ENCODE assay signal across 8 cellular contexts in the genomic region with DNA sequence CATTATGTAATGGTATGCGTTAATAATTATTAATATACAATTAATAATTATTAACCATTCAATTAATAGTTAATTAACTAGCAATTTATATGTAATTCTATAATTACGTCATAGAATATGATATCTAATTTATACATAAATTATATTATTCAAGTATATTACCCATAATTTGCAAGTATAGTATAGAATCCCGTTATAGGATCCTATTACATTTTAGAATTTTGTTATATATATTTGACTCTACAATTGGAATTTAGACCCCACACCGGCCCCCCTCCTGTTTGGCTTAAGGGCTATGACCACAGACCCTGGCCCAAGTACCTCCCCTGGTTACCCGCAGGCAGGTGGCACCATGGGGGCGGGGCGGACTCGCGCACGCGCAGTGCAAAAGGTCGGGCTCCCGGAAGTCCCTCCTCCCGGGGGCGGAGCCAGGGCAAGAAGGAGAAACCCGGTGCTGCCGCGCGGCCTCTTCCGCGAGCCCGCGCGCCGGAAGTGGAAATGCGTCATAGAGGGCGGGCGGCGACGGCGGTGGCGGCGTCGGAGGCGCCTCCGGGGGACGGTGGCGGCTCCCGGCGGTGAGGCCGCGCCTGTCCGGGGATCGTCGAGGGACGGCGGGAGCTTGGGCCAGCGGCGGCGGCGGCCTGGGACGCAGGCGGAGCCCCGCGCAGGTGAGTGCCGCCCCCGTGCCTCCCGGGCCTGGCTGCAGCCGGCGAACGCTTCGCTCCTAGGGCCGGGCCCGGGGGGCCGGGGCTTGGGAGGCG. TPM values are rescaled to one million over a fixed set of nuclear protein-coding genes. Genes with fewer than 3 reads are reported as not detected.
DNase-seq lines count a peak whose midpoint lies in the region; ATAC-seq and TF ChIP-seq lines count a peak whose summit lies in the region.

A gene with protein sequence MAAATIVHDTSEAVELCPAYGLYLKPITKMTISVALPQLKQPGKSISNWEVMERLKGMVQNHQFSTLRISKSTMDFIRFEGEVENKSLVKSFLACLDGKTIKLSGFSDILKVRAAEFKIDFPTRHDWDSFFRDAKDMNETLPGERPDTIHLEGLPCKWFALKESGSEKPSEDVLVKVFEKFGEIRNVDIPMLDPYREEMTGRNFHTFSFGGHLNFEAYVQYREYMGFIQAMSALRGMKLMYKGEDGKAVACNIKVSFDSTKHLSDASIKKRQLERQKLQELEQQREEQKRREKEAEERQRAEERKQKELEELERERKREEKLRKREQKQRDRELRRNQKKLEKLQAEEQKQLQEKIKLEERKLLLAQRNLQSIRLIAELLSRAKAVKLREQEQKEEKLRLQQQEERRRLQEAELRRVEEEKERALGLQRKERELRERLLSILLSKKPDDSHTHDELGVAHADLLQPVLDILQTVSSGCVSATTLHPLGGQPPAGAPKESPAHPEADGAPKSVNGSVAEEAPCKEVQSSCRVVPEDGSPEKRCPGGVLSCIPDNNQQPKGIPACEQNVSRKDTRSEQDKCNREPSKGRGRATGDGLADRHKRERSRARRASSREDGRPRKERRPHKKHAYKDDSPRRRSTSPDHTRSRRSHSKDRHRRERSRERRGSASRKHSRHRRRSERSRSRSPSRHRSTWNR (plus strand): TSS at position 503 of the 761 bp plus-strand sequence. CDS start 1,859 bp downstream, outside the sequence.

- no peaks in the 10 kb centered on the region for H3K9me3 ChIP-seq in left lung

- H3K27me3 ChIP-seq in left lung = no peaks in the 10 kb centered on the region

- intact Hi-C loops in left lung (cut with DNase I) = no loop called here

- peak within 1 kb of the TSS; percentile 67 to 84 for H3K27ac ChIP-seq in left lung

- TF ChIP-seq CTCF in left lung (IDR thresholded peaks at IDR 0.05) = no peak

- H3K36me3 ChIP-seq in left lung = peaks cover 5 to 31% of the 10 kb centered on the region in 2 donors

- DNase-seq in C1 segment of cervical spinal cord (lab: John Stamatoyannopoulos, UW) (peak; percentile 50 to 98 (median 94)), NCI-H748 treated with DMSO at 0.1 percent for 48 hours (lab: John Stamatoyannopoulos, UW) (peak; percentile 82), dermis blood vessel endothelial cell (peak; percentile 96), left lung (peak; percentile 95 to 99)
- peak; percentile 97 to 100 for DNase-seq in activated CD4-positive, alpha-beta T cell treated with anti-CD3 and anti-CD28 coated beads, Interleukin-2, amount 50 U/mL, for 24 hours (ENCODE audit: low read depth in 1 of 2, low spot score in 1 of 2)
- peak; percentile 97 for DNase-seq in stimulated activated CD4-positive, alpha-beta T cell treated with anti-CD3 and anti-CD28 coated beads, Interleukin-2, amount 100 ng/mL, for 4 hours (ENCODE audit: low read depth)

- peak; percentile 74 for ATAC-seq in GM19395 (IDR thresholded peaks at IDR 0.05; ENCODE audit: unreplicated experiment)
- ATAC-seq in HG03558 (IDR thresholded peaks at IDR 0.05; ENCODE audit: extremely low read depth, unreplicated experiment) = peak; percentile 50
- ATAC-seq in left lung = peak; percentile 97

- H3K4me3 ChIP-seq in left lung = peak within 1 kb of the TSS; percentile 67 to 73

- peaks cover 0 to 18% of the 10 kb centered on the region in 2 donors for H3K4me1 ChIP-seq in left lung

RNA-seq across cellular contexts. Expression of the gene that starts here (rescaled TPM):
- 33.0 and 36.1 TPM in 2 replicates for total RNA-seq in dermis blood vessel endothelial cell
- 10 to 100 TPM; 31.1 to 44.7 TPM for total RNA-seq in left lung

Comparison
In these comparisons a context has a peak if more than half of its experiments do, and no peak if none do; other contexts are left out.
1. Peak in every context shown above with its lines: DNase-seq, ATAC-seq, H3K4me3 ChIP-seq and H3K27ac ChIP-seq.